8 cellular contexts compared by ENCODE assay signal in the genomic region with DNA sequence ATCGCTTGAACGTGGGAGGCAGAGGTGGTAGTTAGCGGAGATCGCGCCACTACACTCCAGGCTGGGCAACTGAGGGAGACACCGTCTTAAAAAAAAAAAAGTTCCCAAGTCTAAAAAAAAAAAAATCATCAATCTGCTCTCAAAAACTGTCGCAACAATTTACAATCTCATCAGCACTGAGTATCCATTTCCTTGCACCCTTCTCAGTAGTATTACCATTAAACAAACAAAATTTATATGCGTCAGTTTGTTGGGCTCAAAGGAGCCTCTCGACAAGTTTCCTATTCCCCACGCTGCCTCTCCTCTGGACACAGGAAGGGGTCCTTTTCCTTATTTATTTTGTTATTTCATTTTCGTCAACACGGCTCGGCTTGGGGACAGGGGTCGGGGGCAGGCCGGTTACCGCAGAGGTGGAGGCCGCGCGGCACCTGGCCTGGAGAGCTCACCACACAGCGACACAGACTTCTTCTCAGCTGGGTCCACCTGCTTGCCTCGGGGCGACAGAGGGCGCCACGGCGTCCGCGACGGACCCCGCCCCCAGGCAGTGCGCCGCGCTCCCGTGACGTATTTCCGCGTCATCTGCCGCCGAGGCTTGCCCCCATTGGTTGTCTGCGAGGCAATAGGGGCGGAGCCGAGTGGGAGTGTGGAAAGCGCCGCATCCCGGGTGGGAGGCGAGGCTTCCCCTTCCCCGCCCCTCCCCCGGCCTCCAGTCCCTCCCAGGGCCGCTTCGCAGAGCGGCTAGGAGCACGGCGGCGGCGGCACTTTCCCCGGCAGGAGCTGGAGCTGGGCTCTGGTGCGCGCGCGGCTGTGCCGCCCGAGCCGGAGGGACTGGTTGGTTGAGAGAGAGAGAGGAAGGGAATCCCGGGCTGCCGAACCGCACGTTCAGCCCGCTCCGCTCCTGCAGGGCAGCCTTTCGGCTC. TPM values are rescaled to one million over a fixed set of nuclear protein-coding genes. Genes with fewer than 3 reads are reported as not detected.
DNase-seq lines count a peak whose midpoint lies in the region; ATAC-seq and TF ChIP-seq lines count a peak whose summit lies in the region.

Gene MAP2K1 (plus strand): TSS at position 709 of the 920 bp plus-strand sequence. CDS start 436 bp downstream, outside the sequence.

- peak within 1 kb of the TSS; percentile 65 for H3K27ac ChIP-seq in mesenchymal stem cell (ENCODE audit: low read length, poor library complexity, severe bottlenecking)

- H3K4me2 ChIP-seq in mesenchymal stem cell (ENCODE audit: low read length, poor library complexity, severe bottlenecking) = peak within 1 kb of the TSS; percentile 74

- H2AK5ac ChIP-seq in mesenchymal stem cell (ENCODE audit: low read length, severe bottlenecking) = peak within 1 kb of the TSS; percentile 54

- TF ChIP-seq CTCF in GM20000 (IDR thresholded peaks at IDR 0.05; ENCODE audit: extremely low read depth, missing control alignments) = peak; percentile 64

- H3K36me3 ChIP-seq in mesenchymal stem cell (ENCODE audit: control insufficient read depth in 1 of 2, insufficient read depth in 2 of 2, low read depth in 1 of 2, low read length in 2 of 2) = peaks cover 0 to 8% of the 10 kb centered on the region in 2 experiments

- H2BK5ac ChIP-seq in mesenchymal stem cell (ENCODE audit: low read depth, low read length, poor library complexity, severe bottlenecking) = no peak within 1 kb of the TSS

- peak within 1 kb of the TSS; percentile 88 for H4K8ac ChIP-seq in mesenchymal stem cell (ENCODE audit: low read length)

- no peak within 1 kb of the TSS for H3K23ac ChIP-seq in mesenchymal stem cell (ENCODE audit: low read length in 2 of 2)

- no peak within 1 kb of the TSS for H4K91ac ChIP-seq in mesenchymal stem cell (ENCODE audit: low read length)

- peaks cover 6% of the 10 kb centered on the region for H3K4me1 ChIP-seq in mesenchymal stem cell (ENCODE audit: control insufficient read depth, insufficient read depth, low read depth, low read length)

- peak within 1 kb of the TSS; percentile 87 to 95 for H3K4me3 ChIP-seq in mesenchymal stem cell (ENCODE audit: insufficient read depth in 1 of 2, low read depth in 1 of 2, low read length in 2 of 2)

- H3K27ac Mint-ChIP-seq in effector memory CD8-positive, alpha-beta T cell = peak within 1 kb of the TSS; percentile 92 to 94

- peaks cover 9% of the 10 kb centered on the region for H3K79me1 ChIP-seq in mesenchymal stem cell (replicated peaks; ENCODE audit: low read length, poor library complexity, severe bottlenecking)

- H3K9me3 Mint-ChIP-seq in effector memory CD8-positive, alpha-beta T cell = no peaks in the 10 kb centered on the region

- peak within 1 kb of the TSS in 1 of 2 experiments; percentile 81 for H3K4ac ChIP-seq in mesenchymal stem cell (ENCODE audit: low read depth in 1 of 2, low read length in 2 of 2)

- H2BK120ac ChIP-seq in mesenchymal stem cell (ENCODE audit: low read depth, low read length) = peak within 1 kb of the TSS; percentile 36

- WGBS in mesenchymal stem cell = 16% methylated on average over 47 of the region's 69 CpGs

- no peaks in the 10 kb centered on the region for H3K9me3 ChIP-seq in mesenchymal stem cell (ENCODE audit: control insufficient read depth, low read length)

- peak within 1 kb of the TSS in 1 of 2 experiments; percentile 80 for H2BK12ac ChIP-seq in mesenchymal stem cell (ENCODE audit: low read length in 2 of 2)

- peak; percentile 98 for DNase-seq in COR-L47 (lab: John Stamatoyannopoulos, UW)
- DNase-seq in GM20000 (ENCODE audit: low spot score) = peak; percentile 96
- DNase-seq in HT-29 (ENCODE audit: low spot score) = peak; percentile 98
- DNase-seq in NK-92 treated with Interleukin-12 subunit alpha and Interleukin-12 subunit beta, amount 100 ng/mL, for 24 hours (lab: John Stamatoyannopoulos, UW) = peak; percentile 98
- DNase-seq in activated CD8-positive, alpha-beta memory T cell treated with anti-CD3 and anti-CD28 coated beads for 4 hours (ENCODE audit: low read depth in 2 of 2) = peak; percentile 97 to 98
- peak; percentile 98 for DNase-seq in effector memory CD8-positive, alpha-beta T cell
- DNase-seq in mesenchymal stem cell = peak; percentile 97
- peak; percentile 98 for DNase-seq in stimulated activated CD8-positive, alpha-beta memory T cell treated with anti-CD3 and anti-CD28 coated beads, Interleukin-12 subunit alpha, Interleukin-12 subunit beta, amount 100 ng/mL, for 4 hours (ENCODE audit: low read depth)

- H2AFZ ChIP-seq in mesenchymal stem cell (ENCODE audit: low read depth, low read length) = peak within 1 kb of the TSS; percentile 90

- peak within 1 kb of the TSS; percentile 93 for H3K9ac ChIP-seq in mesenchymal stem cell (ENCODE audit: low read length)

- H3K27me3 ChIP-seq in mesenchymal stem cell (ENCODE audit: control insufficient read depth in 1 of 2, insufficient read depth in 1 of 2, low read length in 2 of 2) = no peaks in the 10 kb centered on the region

- peak within 1 kb of the TSS; percentile 85 for H3K4me3 Mint-ChIP-seq in effector memory CD8-positive, alpha-beta T cell

- peaks cover 43 to 54% of the 10 kb centered on the region in 2 donors for H3K4me1 Mint-ChIP-seq in effector memory CD8-positive, alpha-beta T cell (ENCODE audit: low read depth in 2 of 2)

- H3K18ac ChIP-seq in mesenchymal stem cell (ENCODE audit: low read depth in 1 of 2, low read length in 2 of 2) = peak within 1 kb of the TSS; percentile 58 to 94

- H3K14ac ChIP-seq in mesenchymal stem cell (ENCODE audit: low read length in 2 of 2) = peak within 1 kb of the TSS; percentile 91 to 96

- H3K36me3 Mint-ChIP-seq in effector memory CD8-positive, alpha-beta T cell (ENCODE audit: insufficient read depth) = peaks cover 10% of the 10 kb centered on the region

- no peaks in the 10 kb centered on the region for H3K27me3 Mint-ChIP-seq in effector memory CD8-positive, alpha-beta T cell

- H2BK15ac ChIP-seq in mesenchymal stem cell (ENCODE audit: low read depth, poor library complexity, severe bottlenecking) = peak within 1 kb of the TSS; percentile 18

- ATAC-seq in effector memory CD8-positive, alpha-beta T cell (replicated peaks) = peak; percentile 85

RNA-seq across cellular contexts. Expression of gene MAP2K1, which starts in this region (rescaled TPM):
- total RNA-seq in HT-29 (2014; rRNA removed; shearing (Covaris generic)) = 57.1 and 61.7 TPM in 2 replicates
- polyA plus RNA-seq in mesenchymal stem cell (2013, experiment 1 of 2) = 14.4 TPM
- polyA plus RNA-seq in mesenchymal stem cell (2013, experiment 2 of 2) = 14.9 TPM

Comparison
In these comparisons a context has a peak if more than half of its experiments do, and no peak if none do; other contexts are left out.
1. Peak in every context shown above with its lines: DNase-seq, ATAC-seq, H3K4me3 ChIP-seq and H3K27ac ChIP-seq.